Comparison of ENCODE assay signal across 1 cellular context in the genomic region with DNA sequence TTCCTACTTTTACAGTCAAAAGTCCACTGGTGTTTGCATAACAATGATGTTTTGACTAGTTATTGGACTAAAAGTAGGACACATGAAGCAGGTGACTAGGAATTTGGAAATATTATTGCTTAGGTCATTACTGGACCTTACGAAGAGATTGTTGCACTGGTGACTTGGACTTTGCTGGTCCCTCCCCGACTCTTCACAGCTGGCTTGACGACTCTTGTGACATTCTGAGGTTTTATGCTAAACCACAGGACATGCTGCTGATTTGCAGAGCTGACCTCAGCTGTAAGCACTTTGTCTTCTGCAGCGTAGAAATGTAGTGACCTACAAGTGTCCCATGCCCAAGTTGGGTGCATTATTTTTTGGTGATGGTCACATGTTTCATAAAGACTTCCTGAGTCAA.
TF ChIP-seq lines count a peak whose summit lies in the region.

No MANE protein-coding gene starts in this region.

TF ChIP-seq in K562, 482 proteins besides CTCF, POLR2A, EP300 and RAD21 (continues in another document):
- no peak for TF ChIP-seq SFPQ (IDR thresholded peaks at IDR 0.05; ENCODE audit: low read depth, low read length)
- TF ChIP-seq RBM14 (IDR thresholded peaks at IDR 0.05; ENCODE audit: borderline replicate concordance, insufficient read depth, low read depth, low read length): no peak
- TF ChIP-seq NRF1 (conservative IDR thresholded peaks at IDR 0.05 in 1 of 2, IDR thresholded peaks at IDR 0.05 in 1 of 2): no peak
- TF ChIP-seq, protein P1, sequence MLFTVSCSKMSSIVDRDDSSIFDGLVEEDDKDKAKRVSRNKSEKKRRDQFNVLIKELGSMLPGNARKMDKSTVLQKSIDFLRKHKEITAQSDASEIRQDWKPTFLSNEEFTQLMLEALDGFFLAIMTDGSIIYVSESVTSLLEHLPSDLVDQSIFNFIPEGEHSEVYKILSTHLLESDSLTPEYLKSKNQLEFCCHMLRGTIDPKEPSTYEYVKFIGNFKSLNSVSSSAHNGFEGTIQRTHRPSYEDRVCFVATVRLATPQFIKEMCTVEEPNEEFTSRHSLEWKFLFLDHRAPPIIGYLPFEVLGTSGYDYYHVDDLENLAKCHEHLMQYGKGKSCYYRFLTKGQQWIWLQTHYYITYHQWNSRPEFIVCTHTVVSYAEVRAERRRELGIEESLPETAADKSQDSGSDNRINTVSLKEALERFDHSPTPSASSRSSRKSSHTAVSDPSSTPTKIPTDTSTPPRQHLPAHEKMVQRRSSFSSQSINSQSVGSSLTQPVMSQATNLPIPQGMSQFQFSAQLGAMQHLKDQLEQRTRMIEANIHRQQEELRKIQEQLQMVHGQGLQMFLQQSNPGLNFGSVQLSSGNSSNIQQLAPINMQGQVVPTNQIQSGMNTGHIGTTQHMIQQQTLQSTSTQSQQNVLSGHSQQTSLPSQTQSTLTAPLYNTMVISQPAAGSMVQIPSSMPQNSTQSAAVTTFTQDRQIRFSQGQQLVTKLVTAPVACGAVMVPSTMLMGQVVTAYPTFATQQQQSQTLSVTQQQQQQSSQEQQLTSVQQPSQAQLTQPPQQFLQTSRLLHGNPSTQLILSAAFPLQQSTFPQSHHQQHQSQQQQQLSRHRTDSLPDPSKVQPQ (CRISPR knock-in tag; IDR thresholded peaks at IDR 0.05; ENCODE audit: borderline replicate concordance): no peak
- TF ChIP-seq TFE3 (CRISPR knock-in tag; IDR thresholded peaks at IDR 0.05): no peak
- no peak for TF ChIP-seq HNRNPL (IDR thresholded peaks at IDR 0.05; ENCODE audit: low read depth, low read length)
- TF ChIP-seq GATAD2A (IDR thresholded peaks at IDR 0.05): no peak
- TF ChIP-seq E2F6 (IDR thresholded peaks at IDR 0.05; ENCODE audit: borderline replicate concordance in 1 of 2, extremely low read depth in 1 of 2, insufficient read depth in 1 of 2, insufficient read length in 1 of 2, low read depth in 1 of 2, low read length in 1 of 2, poor library complexity in 1 of 2, severe bottlenecking in 1 of 2): no peak
- TF ChIP-seq, protein P2, sequence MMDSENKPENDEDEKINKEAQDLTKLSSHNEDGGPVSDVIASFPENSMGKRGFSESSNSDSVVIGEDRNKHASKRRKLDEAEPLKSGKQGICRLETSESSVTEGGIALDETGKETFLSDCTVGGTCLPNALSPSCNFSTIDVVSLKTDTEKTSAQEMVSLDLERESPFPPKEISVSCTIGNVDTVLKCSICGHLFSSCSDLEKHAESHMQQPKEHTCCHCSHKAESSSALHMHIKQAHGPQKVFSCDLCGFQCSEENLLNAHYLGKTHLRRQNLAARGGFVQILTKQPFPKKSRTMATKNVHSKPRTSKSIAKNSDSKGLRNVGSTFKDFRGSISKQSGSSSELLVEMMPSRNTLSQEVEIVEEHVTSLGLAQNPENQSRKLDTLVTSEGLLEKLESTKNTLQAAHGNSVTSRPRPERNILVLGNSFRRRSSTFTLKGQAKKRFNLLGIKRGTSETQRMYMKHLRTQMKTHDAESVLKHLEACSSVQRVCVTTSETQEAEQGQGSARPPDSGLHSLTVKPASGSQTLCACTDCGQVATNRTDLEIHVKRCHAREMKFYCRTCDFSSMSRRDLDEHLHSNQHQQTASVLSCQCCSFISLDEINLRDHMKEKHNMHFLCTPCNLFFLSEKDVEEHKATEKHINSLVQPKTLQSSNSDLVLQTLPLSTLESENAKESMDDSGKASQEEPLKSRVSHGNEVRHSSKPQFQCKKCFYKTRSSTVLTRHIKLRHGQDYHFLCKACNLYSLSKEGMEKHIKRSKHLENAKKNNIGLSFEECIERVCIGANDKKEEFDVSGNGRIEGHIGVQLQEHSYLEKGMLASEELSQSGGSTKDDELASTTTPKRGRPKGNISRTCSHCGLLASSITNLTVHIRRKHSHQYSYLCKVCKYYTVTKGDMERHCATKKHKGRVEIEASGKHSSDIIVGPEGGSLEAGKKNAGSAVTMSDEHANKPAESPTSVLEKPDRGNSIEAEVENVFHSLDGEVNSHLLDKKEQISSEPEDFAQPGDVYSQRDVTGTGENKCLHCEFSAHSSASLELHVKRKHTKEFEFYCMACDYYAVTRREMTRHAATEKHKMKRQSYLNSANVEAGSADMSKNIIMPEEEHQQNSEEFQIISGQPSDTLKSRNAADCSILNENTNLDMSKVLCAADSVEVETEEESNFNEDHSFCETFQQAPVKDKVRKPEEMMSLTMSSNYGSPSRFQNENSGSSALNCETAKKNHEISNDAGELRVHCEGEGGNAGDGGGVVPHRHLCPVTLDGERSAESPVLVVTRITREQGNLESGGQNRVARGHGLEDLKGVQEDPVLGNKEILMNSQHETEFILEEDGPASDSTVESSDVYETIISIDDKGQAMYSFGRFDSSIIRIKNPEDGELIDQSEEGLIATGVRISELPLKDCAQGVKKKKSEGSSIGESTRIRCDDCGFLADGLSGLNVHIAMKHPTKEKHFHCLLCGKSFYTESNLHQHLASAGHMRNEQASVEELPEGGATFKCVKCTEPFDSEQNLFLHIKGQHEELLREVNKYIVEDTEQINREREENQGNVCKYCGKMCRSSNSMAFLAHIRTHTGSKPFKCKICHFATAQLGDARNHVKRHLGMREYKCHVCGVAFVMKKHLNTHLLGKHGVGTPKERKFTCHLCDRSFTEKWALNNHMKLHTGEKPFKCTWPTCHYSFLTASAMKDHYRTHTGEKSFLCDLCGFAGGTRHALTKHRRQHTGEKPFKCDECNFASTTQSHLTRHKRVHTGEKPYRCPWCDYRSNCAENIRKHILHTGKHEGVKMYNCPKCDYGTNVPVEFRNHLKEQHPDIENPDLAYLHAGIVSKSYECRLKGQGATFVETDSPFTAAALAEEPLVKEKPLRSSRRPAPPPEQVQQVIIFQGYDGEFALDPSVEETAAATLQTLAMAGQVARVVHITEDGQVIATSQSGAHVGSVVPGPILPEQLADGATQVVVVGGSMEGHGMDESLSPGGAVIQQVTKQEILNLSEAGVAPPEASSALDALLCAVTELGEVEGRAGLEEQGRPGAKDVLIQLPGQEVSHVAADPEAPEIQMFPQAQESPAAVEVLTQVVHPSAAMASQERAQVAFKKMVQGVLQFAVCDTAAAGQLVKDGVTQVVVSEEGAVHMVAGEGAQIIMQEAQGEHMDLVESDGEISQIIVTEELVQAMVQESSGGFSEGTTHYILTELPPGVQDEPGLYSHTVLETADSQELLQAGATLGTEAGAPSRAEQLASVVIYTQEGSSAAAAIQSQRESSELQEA (IDR thresholded peaks at IDR 0.05; ENCODE audit: low read depth): no peak
- TF ChIP-seq ZNF212 (CRISPR knock-in tag; IDR thresholded peaks at IDR 0.05): no peak
- TF ChIP-seq STAG1 (CRISPR knock-in tag; IDR thresholded peaks at IDR 0.05; ENCODE audit: borderline replicate concordance): no peak
- no peak for TF ChIP-seq TCFL5 (CRISPR knock-in tag; conservative IDR thresholded peaks at IDR 0.05)
- no peak for TF ChIP-seq POLR2AphosphoS5 (IDR thresholded peaks at IDR 0.05; ENCODE audit: control insufficient read depth, insufficient read depth, low read depth, low read length)
- no peak for TF ChIP-seq ZNF75A (CRISPR knock-in tag; IDR thresholded peaks at IDR 0.05)
- no peak for TF ChIP-seq U2AF2 (optimal IDR thresholded peaks at IDR 0.05; ENCODE audit: low read depth, low read length)
- TF ChIP-seq, protein P3, sequence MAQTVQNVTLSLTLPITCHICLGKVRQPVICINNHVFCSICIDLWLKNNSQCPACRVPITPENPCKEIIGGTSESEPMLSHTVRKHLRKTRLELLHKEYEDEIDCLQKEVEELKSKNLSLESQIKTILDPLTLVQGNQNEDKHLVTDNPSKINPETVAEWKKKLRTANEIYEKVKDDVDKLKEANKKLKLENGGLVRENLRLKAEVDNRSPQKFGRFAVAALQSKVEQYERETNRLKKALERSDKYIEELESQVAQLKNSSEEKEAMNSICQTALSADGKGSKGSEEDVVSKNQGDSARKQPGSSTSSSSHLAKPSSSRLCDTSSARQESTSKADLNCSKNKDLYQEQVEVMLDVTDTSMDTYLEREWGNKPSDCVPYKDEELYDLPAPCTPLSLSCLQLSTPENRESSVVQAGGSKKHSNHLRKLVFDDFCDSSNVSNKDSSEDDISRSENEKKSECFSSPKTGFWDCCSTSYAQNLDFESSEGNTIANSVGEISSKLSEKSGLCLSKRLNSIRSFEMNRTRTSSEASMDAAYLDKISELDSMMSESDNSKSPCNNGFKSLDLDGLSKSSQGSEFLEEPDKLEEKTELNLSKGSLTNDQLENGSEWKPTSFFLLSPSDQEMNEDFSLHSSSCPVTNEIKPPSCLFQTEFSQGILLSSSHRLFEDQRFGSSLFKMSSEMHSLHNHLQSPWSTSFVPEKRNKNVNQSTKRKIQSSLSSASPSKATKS (CRISPR knock-in tag; IDR thresholded peaks at IDR 0.05): no peak
- TF ChIP-seq SIN3B (IDR thresholded peaks at IDR 0.05; ENCODE audit: low read depth): no peak
- TF ChIP-seq PHB (CRISPR knock-in tag; IDR thresholded peaks at IDR 0.05): no peak
- TF ChIP-seq ZNF699 (CRISPR knock-in tag; IDR thresholded peaks at IDR 0.05; ENCODE audit: insufficient replicate concordance): no peak
- no peak for TF ChIP-seq BMI1 (IDR thresholded peaks at IDR 0.05; ENCODE audit: low read length)
- TF ChIP-seq TFAP4 (CRISPR knock-in tag; IDR thresholded peaks at IDR 0.05; ENCODE audit: borderline replicate concordance): peak; percentile 71
- no peak for TF ChIP-seq IFI16 (CRISPR knock-in tag; IDR thresholded peaks at IDR 0.05)
- TF ChIP-seq ZBTB34 (CRISPR knock-in tag; IDR thresholded peaks at IDR 0.05): no peak
- TF ChIP-seq, protein P4, sequence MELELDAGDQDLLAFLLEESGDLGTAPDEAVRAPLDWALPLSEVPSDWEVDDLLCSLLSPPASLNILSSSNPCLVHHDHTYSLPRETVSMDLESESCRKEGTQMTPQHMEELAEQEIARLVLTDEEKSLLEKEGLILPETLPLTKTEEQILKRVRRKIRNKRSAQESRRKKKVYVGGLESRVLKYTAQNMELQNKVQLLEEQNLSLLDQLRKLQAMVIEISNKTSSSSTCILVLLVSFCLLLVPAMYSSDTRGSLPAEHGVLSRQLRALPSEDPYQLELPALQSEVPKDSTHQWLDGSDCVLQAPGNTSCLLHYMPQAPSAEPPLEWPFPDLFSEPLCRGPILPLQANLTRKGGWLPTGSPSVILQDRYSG (tag; conservative IDR thresholded peaks at IDR 0.05; ENCODE audit: low read depth): no peak
- no peak for TF ChIP-seq XRCC4 (IDR thresholded peaks at IDR 0.05; ENCODE audit: extremely low read depth, insufficient read depth, insufficient read length)
- no peak for TF ChIP-seq HMGXB4 (CRISPR knock-in tag; IDR thresholded peaks at IDR 0.05)
- no peak for TF ChIP-seq ZFP30 (CRISPR knock-in tag; IDR thresholded peaks at IDR 0.05; ENCODE audit: borderline replicate concordance)
- 0 out of 2 replicates have a peak, but pooled peaks have one; percentile 22 for TF ChIP-seq GABPA (tag; conservative IDR thresholded peaks at IDR 0.05; ENCODE audit: low read depth)
- TF ChIP-seq NBN (IDR thresholded peaks at IDR 0.05; ENCODE audit: low read depth): no peak
- TF ChIP-seq DNMT1 (IDR thresholded peaks at IDR 0.05): no peak
